In genomic region chr15:52480990-52481389, GRCh38 we compare ENCODE assay signal across 14 cellular contexts. TPM values are rescaled to one million over a fixed set of nuclear protein-coding genes. Genes with fewer than 3 reads are reported as not detected.
A peak's percentile ranks its signal among the peaks of the same experiment; 100 is the strongest.
DNase-seq lines count a peak whose midpoint lies in the region; ATAC-seq and TF ChIP-seq lines count a peak whose summit lies in the region.
"Had no signal": no experiment of that assay in that cellular context is flagged by ENCODE, and none has a peak within 500 bp of the region (broad histone marks: within the 10 kb centered on the region; RNA-seq: fewer than 3 reads in every experiment).

No MANE protein-coding gene starts in this region.

- H3K9me3 ChIP-seq in CD4-positive, alpha-beta T cell (ENCODE audit: control insufficient read depth, low read length), result no peaks in the 10 kb centered on the region
- H3K9me3 ChIP-seq in neutrophil, result no peaks in the 10 kb centered on the region

- DNase-seq in CD4-positive, alpha-beta T cell, result no peak
- DNase-seq in LHCN-M2 (ENCODE audit: low read depth) (peak; percentile 69), foreskin melanocyte (no peak)
- DNase-seq in T-helper 2 cell treated with Interferon-gamma antibody and Interleukin-4, amounts not matched to agents 5 μg/mL and 100 μg/mL, for 36 hours (ENCODE audit: low spot score), result no peak
- no peak for DNase-seq in stimulated activated naive CD4-positive, alpha-beta T cell (lab: John Stamatoyannopoulos, UW)
- DNase-seq: activated CD8-positive, alpha-beta memory T cell treated with anti-CD3 and anti-CD28 coated beads, Interleukin-2, amount 50 U/mL, for 4 hours; DMS53; effector CD4-positive, alpha-beta T cell; naive B cell; NCI-H446 treated with DMSO at 0.1 percent for 48 hours had no signal

- TF ChIP-seq CTCF in CD4-positive, alpha-beta T cell (IDR thresholded peaks at IDR 0.05), result no peak
- no peak for TF ChIP-seq CTCF in neutrophil (IDR thresholded peaks at IDR 0.05)

- H3K4me1 Mint-ChIP-seq in CD4-positive, alpha-beta T cell (ENCODE audit: low read depth), result peaks cover 61% of the 10 kb centered on the region
- H3K4me1 Mint-ChIP-seq in T-helper 2 cell treated with Interferon-gamma antibody and Interleukin-4, amounts not matched to agents 5 μg/mL and 100 μg/mL, for 36 hours (ENCODE audit: low read depth), result peaks cover 53% of the 10 kb centered on the region

- H3K4me3 Mint-ChIP-seq in CD4-positive, alpha-beta T cell, result no peak overlapping the region
- H3K4me3 Mint-ChIP-seq in T-helper 2 cell treated with Interferon-gamma antibody and Interleukin-4, amounts not matched to agents 5 μg/mL and 100 μg/mL, for 36 hours, result peak overlapping the region; percentile 77

- H3K36me3 ChIP-seq in neutrophil, result no peaks in the 10 kb centered on the region

- H3K9me3 Mint-ChIP-seq in CD4-positive, alpha-beta T cell, result no peaks in the 10 kb centered on the region
- H3K9me3 Mint-ChIP-seq in T-helper 2 cell treated with Interferon-gamma antibody and Interleukin-4, amounts not matched to agents 5 μg/mL and 100 μg/mL, for 36 hours, result no peaks in the 10 kb centered on the region
- H3K9me3 Mint-ChIP-seq: activated naive CD4-positive, alpha-beta T cell treated with anti-CD3 and anti-CD28 coated beads, Interleukin-2, amount 50 U/mL, for 72 hours; naive B cell had no signal

- POLR2A ChIA-PET in CD4-positive, alpha-beta T cell (lab: Charles Lee), result interaction anchor here (1.2 to 1.5 kb wide), 4 partner anchors 17 to 47 kb away, joined by 4 to 5 read pairs (median 4); no protein-coding TSS in a partner anchor

- H3K27me3 ChIP-seq in CD4-positive, alpha-beta T cell (ENCODE audit: control insufficient read depth, insufficient read depth, low read length), result no peaks in the 10 kb centered on the region
- no peaks in the 10 kb centered on the region for H3K27me3 ChIP-seq in neutrophil

- no peaks in the 10 kb centered on the region for H3K36me3 Mint-ChIP-seq in CD4-positive, alpha-beta T cell (ENCODE audit: low read depth)
- peaks cover 17% of the 10 kb centered on the region for H3K36me3 Mint-ChIP-seq in T-helper 2 cell treated with Interferon-gamma antibody and Interleukin-4, amounts not matched to agents 5 μg/mL and 100 μg/mL, for 36 hours (ENCODE audit: low read depth)
- H3K36me3 Mint-ChIP-seq: activated naive CD4-positive, alpha-beta T cell treated with anti-CD3 and anti-CD28 coated beads, Interleukin-2, amount 50 U/mL, for 72 hours; naive B cell had no signal

- CTCF ChIA-PET in CD4-positive, alpha-beta T cell (lab: Charles Lee), result no interaction called here

- no peak overlapping the region for H3K4me3 ChIP-seq in neutrophil (ENCODE audit: low read depth in 1 of 2, low read length in 1 of 2)

- no peak for ATAC-seq in CD4-positive, alpha-beta T cell (ENCODE audit: poor library complexity)
- ATAC-seq in GM18502 (IDR thresholded peaks at IDR 0.05; ENCODE audit: poor library complexity, unreplicated experiment), result no peak

- H3K27ac ChIP-seq in CD4-positive, alpha-beta T cell (ENCODE audit: low read depth, low read length), result no peak overlapping the region
- peak overlapping the region; percentile 68 for H3K27ac ChIP-seq in neutrophil

- peaks cover 11 to 23% of the 10 kb centered on the region in 2 experiments for H3K4me1 ChIP-seq in neutrophil (ENCODE audit: control insufficient read depth in 1 of 2, insufficient read depth in 1 of 2, low read depth in 1 of 2, low read length in 1 of 2)

- no peaks in the 10 kb centered on the region for H3K27me3 Mint-ChIP-seq in CD4-positive, alpha-beta T cell
- H3K27me3 Mint-ChIP-seq in T-helper 2 cell treated with Interferon-gamma antibody and Interleukin-4, amounts not matched to agents 5 μg/mL and 100 μg/mL, for 36 hours (ENCODE audit: low read depth), result peaks cover 1% of the 10 kb centered on the region
- H3K27me3 Mint-ChIP-seq: naive B cell, progenitor cell of endocrine pancreas had no signal

- intact Hi-C loops in CD4-positive, alpha-beta T cell (cut with DNase I, micrococcal nuclease), result loop anchor here in 1 of 2 experiments (5.0 kb wide), 2 partner anchors 51 to 86 kb away; partner anchors contain the start of gene ARPP19

- peak overlapping the region; percentile 75 for H3K27ac Mint-ChIP-seq in CD4-positive, alpha-beta T cell
- peak overlapping the region; percentile 86 for H3K27ac Mint-ChIP-seq in T-helper 2 cell treated with Interferon-gamma antibody and Interleukin-4, amounts not matched to agents 5 μg/mL and 100 μg/mL, for 36 hours
- H3K27ac Mint-ChIP-seq: naive B cell, progenitor cell of endocrine pancreas had no signal

RNA-seq across cellular contexts. Expression of gene MYO5A, which starts 47.7 kb away (rescaled TPM):
- total RNA-seq in CD4-positive, alpha-beta T cell, result 10 to 100 TPM; 25.5 TPM
- total RNA-seq in LHCN-M2 (2014; rRNA removed), result 51.9 and 53.7 TPM in 2 replicates
- 14.4 TPM for polyA plus RNA-seq in LHCN-M2 (2012)
